In genomic region chr5:163908253-163908652, GRCh38 we compare ENCODE assay signal across 2 cellular contexts.
TF ChIP-seq lines count a peak whose summit lies in the region.

No MANE protein-coding gene starts in this region.

TF ChIP-seq in SK-N-SH, 30 proteins besides CTCF, POLR2A, EP300 and RAD21 (continued from another document):
- TF ChIP-seq REST (IDR thresholded peaks at IDR 0.05; ENCODE audit: low read depth, low read length), result no peak
- no peak for TF ChIP-seq SIN3A (IDR thresholded peaks at IDR 0.05; ENCODE audit: borderline replicate concordance, low read depth, low read length)
- TF ChIP-seq FOXM1 (IDR thresholded peaks at IDR 0.05; ENCODE audit: low read depth), result no peak
- no peak for TF ChIP-seq NFIC (IDR thresholded peaks at IDR 0.05; ENCODE audit: borderline replicate concordance)
- no peak for TF ChIP-seq RCOR1 (IDR thresholded peaks at IDR 0.05; ENCODE audit: low read length)
- no peak for TF ChIP-seq MAX (IDR thresholded peaks at IDR 0.05; ENCODE audit: low read depth)
- TF ChIP-seq MXI1 (IDR thresholded peaks at IDR 0.05; ENCODE audit: low read depth, low read length), result no peak
- TF ChIP-seq YY1 (IDR thresholded peaks at IDR 0.05; ENCODE audit: low read depth), result no peak
- no peak for TF ChIP-seq GABPA (IDR thresholded peaks at IDR 0.05; ENCODE audit: low read depth)
- TF ChIP-seq POLR2AphosphoS5 (IDR thresholded peaks at IDR 0.05; ENCODE audit: low read depth, low read length), result no peak
- no peak for TF ChIP-seq TEAD4 (IDR thresholded peaks at IDR 0.05; ENCODE audit: borderline replicate concordance, insufficient read depth)
- TF ChIP-seq, protein P1, sequence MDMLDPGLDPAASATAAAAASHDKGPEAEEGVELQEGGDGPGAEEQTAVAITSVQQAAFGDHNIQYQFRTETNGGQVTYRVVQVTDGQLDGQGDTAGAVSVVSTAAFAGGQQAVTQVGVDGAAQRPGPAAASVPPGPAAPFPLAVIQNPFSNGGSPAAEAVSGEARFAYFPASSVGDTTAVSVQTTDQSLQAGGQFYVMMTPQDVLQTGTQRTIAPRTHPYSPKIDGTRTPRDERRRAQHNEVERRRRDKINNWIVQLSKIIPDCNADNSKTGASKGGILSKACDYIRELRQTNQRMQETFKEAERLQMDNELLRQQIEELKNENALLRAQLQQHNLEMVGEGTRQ (IDR thresholded peaks at IDR 0.05; ENCODE audit: borderline replicate concordance, low read depth, low read length), result no peak
- TF ChIP-seq, protein P2, sequence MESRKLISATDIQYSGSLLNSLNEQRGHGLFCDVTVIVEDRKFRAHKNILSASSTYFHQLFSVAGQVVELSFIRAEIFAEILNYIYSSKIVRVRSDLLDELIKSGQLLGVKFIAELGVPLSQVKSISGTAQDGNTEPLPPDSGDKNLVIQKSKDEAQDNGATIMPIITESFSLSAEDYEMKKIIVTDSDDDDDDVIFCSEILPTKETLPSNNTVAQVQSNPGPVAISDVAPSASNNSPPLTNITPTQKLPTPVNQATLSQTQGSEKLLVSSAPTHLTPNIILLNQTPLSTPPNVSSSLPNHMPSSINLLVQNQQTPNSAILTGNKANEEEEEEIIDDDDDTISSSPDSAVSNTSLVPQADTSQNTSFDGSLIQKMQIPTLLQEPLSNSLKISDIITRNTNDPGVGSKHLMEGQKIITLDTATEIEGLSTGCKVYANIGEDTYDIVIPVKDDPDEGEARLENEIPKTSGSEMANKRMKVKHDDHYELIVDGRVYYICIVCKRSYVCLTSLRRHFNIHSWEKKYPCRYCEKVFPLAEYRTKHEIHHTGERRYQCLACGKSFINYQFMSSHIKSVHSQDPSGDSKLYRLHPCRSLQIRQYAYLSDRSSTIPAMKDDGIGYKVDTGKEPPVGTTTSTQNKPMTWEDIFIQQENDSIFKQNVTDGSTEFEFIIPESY (IDR thresholded peaks at IDR 0.05; ENCODE audit: borderline replicate concordance, low read depth), result no peak

TF ChIP-seq in SK-N-SH treated with all-trans-retinoic acid at 6 μM for 48 hours, 23 proteins besides CTCF, POLR2A, EP300 and RAD21 (continued from another document):
- TF ChIP-seq TOX (CRISPR knock-in tag; IDR thresholded peaks at IDR 0.05; ENCODE audit: borderline replicate concordance) (no peak), ZFP3 (CRISPR knock-in tag; IDR thresholded peaks at IDR 0.05) (no peak), PPARA (CRISPR knock-in tag; IDR thresholded peaks at IDR 0.05; ENCODE audit: borderline replicate concordance) (no peak), POU6F1 (CRISPR knock-in tag; IDR thresholded peaks at IDR 0.05; ENCODE audit: borderline replicate concordance, low read depth) (no peak), CSRNP3 (CRISPR knock-in tag; IDR thresholded peaks at IDR 0.05) (no peak), ISL1 (CRISPR knock-in tag; IDR thresholded peaks at IDR 0.05) (no peak), ESRRG (CRISPR knock-in tag; IDR thresholded peaks at IDR 0.05) (no peak), ZNF565 (CRISPR knock-in tag; conservative IDR thresholded peaks at IDR 0.05; ENCODE audit: low read depth) (no peak), ZNF8 (CRISPR knock-in tag; IDR thresholded peaks at IDR 0.05) (no peak), SNAI2 (CRISPR knock-in tag; IDR thresholded peaks at IDR 0.05) (no peak), ZC3H10 (CRISPR knock-in tag; IDR thresholded peaks at IDR 0.05) (no peak), TCF4 (CRISPR knock-in tag; IDR thresholded peaks at IDR 0.05; ENCODE audit: borderline replicate concordance) (no peak), CREB5 (CRISPR knock-in tag; IDR thresholded peaks at IDR 0.05; ENCODE audit: low read depth) (no peak), ZFP30 (CRISPR knock-in tag; IDR thresholded peaks at IDR 0.05) (no peak)
